Comparison of ENCODE assay signal across 16 cellular contexts in the genomic region with DNA sequence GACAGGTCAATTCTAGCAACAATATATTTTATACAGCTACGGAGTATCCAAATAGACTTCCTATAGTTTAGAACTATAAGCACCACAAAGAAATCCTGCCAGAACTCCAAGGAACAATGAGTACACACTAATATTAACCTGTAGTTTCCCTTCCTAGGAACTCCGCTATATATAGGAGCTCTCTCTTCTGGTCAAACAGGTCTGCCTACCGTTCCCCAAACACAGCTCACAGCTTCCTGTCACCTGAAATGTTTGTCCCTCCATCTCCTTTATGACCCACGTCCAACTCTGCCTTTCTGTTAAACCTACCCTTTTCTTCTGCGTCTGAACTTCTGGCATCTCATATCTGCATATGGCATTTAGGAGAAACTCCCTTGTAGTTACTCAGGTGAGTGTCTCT. TPM values are rescaled to one million over a fixed set of nuclear protein-coding genes. Genes with fewer than 3 reads are reported as not detected.
DNase-seq lines count a peak whose midpoint lies in the region; ATAC-seq and TF ChIP-seq lines count a peak whose summit lies in the region.
"Had no signal": no experiment of that assay in that cellular context is flagged by ENCODE, and none has a peak within 500 bp of the region (broad histone marks: within the 10 kb centered on the region; RNA-seq: fewer than 3 reads in every experiment).

No MANE protein-coding gene starts in this region.

- H3K36me3 ChIP-seq in PC-9 (ENCODE audit: low read depth) (no peaks in the 10 kb centered on the region), vagina (no peaks in the 10 kb centered on the region)
- H3K36me3 ChIP-seq: BE2C, HAP-1 had no signal

- TF ChIP-seq CTCF in Calu3 (IDR thresholded peaks at IDR 0.05; ENCODE audit: unreplicated experiment) (no peak), PC-9 (conservative IDR thresholded peaks at IDR 0.05) (no peak), progenitor cell of endocrine pancreas (IDR thresholded peaks at IDR 0.05; ENCODE audit: unreplicated experiment) (no peak), vagina (IDR thresholded peaks at IDR 0.05) (no peak)

- H3K79me2 ChIP-seq in PC-9 (ENCODE audit: low read depth): no peaks in the 10 kb centered on the region

- H3K9me2 ChIP-seq in PC-9 (ENCODE audit: insufficient read depth): no peaks in the 10 kb centered on the region

- H3K27ac Mint-ChIP-seq in Calu3 (ENCODE audit: unreplicated experiment) (peak overlapping the region; percentile 84), progenitor cell of endocrine pancreas (peak overlapping the region; percentile 67)

- H3K4me1 ChIP-seq in PC-9 (replicated peaks; ENCODE audit: insufficient read depth): peaks cover 9% of the 10 kb centered on the region
- H3K4me1 ChIP-seq in vagina: no peaks in the 10 kb centered on the region
- H3K4me1 ChIP-seq: A549, BE2C, HAP-1 had no signal

- H3K4me2 ChIP-seq in PC-9: peak overlapping the region; percentile 54
- H3K4me2 ChIP-seq: A549 had no signal

- no peak for TF ChIP-seq POLR2A in vagina (IDR thresholded peaks at IDR 0.05)

- H3F3A ChIP-seq in PC-9 (ENCODE audit: insufficient read depth, low read depth): no peaks in the 10 kb centered on the region

- peak; percentile 34 for DNase-seq in Calu3
- DNase-seq in DMS53 treated with DMSO at 0.1 percent for 48 hours (lab: John Stamatoyannopoulos, UW; ENCODE audit: unreplicated experiment): peak; percentile 38
- no peak for DNase-seq in PC-9
- DNase-seq in progenitor cell of endocrine pancreas (ENCODE audit: low spot score, unreplicated experiment): no peak
- no peak for DNase-seq in activated gamma-delta T cell (lab: John Stamatoyannopoulos, UW)
- DNase-seq in vagina (ENCODE audit: extremely low spot score in 2 of 2): no peak
- DNase-seq: BE2C; Caco-2; CD8-positive, alpha-beta memory T cell; GF-D8 had no signal

- CTCF ChIA-PET in Calu3 (lab: Charles Lee) (interaction anchor here (0.6 to 1.2 kb wide), 2 partner anchors 31 to 535 kb away, joined by 3 to 5 read pairs; no protein-coding TSS in a partner anchor), PC-9 (lab: Charles Lee) (no interaction called here)

- intact Hi-C loops in Calu3 (cut with micrococcal nuclease; ENCODE audit: unreplicated experiment) (loop anchor here (10.0 kb wide), 1 partner anchor 152 kb away; a partner anchor contains a TSS), PC-9 (cut with micrococcal nuclease; ENCODE audit: unreplicated experiment) (no loop called here), vagina (cut with DNase I) (no loop called here)

- POLR2A ChIA-PET in PC-9 (lab: Charles Lee; ENCODE audit: unreplicated experiment): no interaction called here

- H3K4me1 Mint-ChIP-seq in Calu3 (ENCODE audit: low read depth, unreplicated experiment) (peaks cover 51% of the 10 kb centered on the region), progenitor cell of endocrine pancreas (ENCODE audit: low read depth) (peaks cover 42% of the 10 kb centered on the region)
- H3K4me1 Mint-ChIP-seq: CD14-positive monocyte had no signal

- BruUV-seq in Calu3 (replicated peaks; lab: Mats Ljungman, UMichigan) (no TSS peak), PC-9 (replicated peaks; lab: Mats Ljungman, UMichigan) (no TSS peak)

- H3K27ac ChIP-seq in PC-9 (no peak overlapping the region), vagina (no peak overlapping the region)
- H3K27ac ChIP-seq: A549 had no signal

- H3K36me3 Mint-ChIP-seq in Calu3 (ENCODE audit: insufficient read depth, unreplicated experiment) (peaks cover 31% of the 10 kb centered on the region), progenitor cell of endocrine pancreas (ENCODE audit: insufficient read depth) (no peaks in the 10 kb centered on the region)
- H3K36me3 Mint-ChIP-seq: CD14-positive monocyte had no signal

- H3K27me3 ChIP-seq in PC-9 (ENCODE audit: insufficient read depth, low read depth): no peaks in the 10 kb centered on the region
- H3K27me3 ChIP-seq in vagina: no peaks in the 10 kb centered on the region
- H3K27me3 ChIP-seq: BE2C had no signal

- no peak for ATAC-seq in GM21526 (IDR thresholded peaks at IDR 0.05; ENCODE audit: low FRiP score, unreplicated experiment)
- ATAC-seq: A549, HepG2 had no signal

- no peaks in the 10 kb centered on the region for H4K20me1 ChIP-seq in PC-9 (ENCODE audit: insufficient read depth)

- H3K4me3 Mint-ChIP-seq in Calu3 (ENCODE audit: low read depth, unreplicated experiment) (peak overlapping the region; percentile 63), progenitor cell of endocrine pancreas (ENCODE audit: low read depth) (no peak overlapping the region)
- H3K4me3 Mint-ChIP-seq: CD14-positive monocyte; CD8-positive, alpha-beta memory T cell had no signal

- no peak overlapping the region for H2AFZ ChIP-seq in PC-9

- H3K4me3 ChIP-seq in PC-9: no peak overlapping the region
- no peak overlapping the region for H3K4me3 ChIP-seq in vagina
- H3K4me3 ChIP-seq: A549, HAP-1 had no signal

- H3K9me3 ChIP-seq in PC-9 (ENCODE audit: insufficient read depth, low read depth) (no peaks in the 10 kb centered on the region), vagina (no peaks in the 10 kb centered on the region)
- H3K9me3 ChIP-seq: A549, BE2C, Caco-2, HAP-1 had no signal

- H3K27me3 Mint-ChIP-seq in Calu3 (ENCODE audit: unreplicated experiment): no peaks in the 10 kb centered on the region
- no peaks in the 10 kb centered on the region for H3K27me3 Mint-ChIP-seq in progenitor cell of endocrine pancreas

- H3K9me3 Mint-ChIP-seq in Calu3 (ENCODE audit: low read depth, unreplicated experiment): no peaks in the 10 kb centered on the region
- H3K9me3 Mint-ChIP-seq in progenitor cell of endocrine pancreas (ENCODE audit: low read depth): peaks cover 7% of the 10 kb centered on the region
- H3K9me3 Mint-ChIP-seq: CD8-positive, alpha-beta memory T cell had no signal

RNA-seq across cellular contexts. Expression of a gene that starts 10.5 kb away (rescaled TPM):
- total RNA-seq in Calu3 (2022): 80.4 and 96.9 TPM in 2 replicates
- not detected in 2 replicates for total RNA-seq in PC-9 (2021)
- 22.2 and 23.6 TPM in 2 replicates for total RNA-seq in progenitor cell of endocrine pancreas
- total RNA-seq in vagina: not detected
- total RNA-seq: CD8-positive, alpha-beta memory T cell; H1 had no signal

RNA-seq across cellular contexts. Expression of a gene that starts 41.4 kb away (rescaled TPM):
- total RNA-seq in Calu3 (2022): 42.9 and 45.7 TPM in 2 replicates
- 45.3 and 45.7 TPM in 2 replicates for total RNA-seq in PC-9 (2021)
- 88.9 and 92.4 TPM in 2 replicates for total RNA-seq in progenitor cell of endocrine pancreas
- 27.0 TPM for total RNA-seq in vagina

Comparison
In these comparisons a context has a peak if more than half of its experiments do, and no peak if none do; other contexts are left out.
1. DNase-seq: peak in Calu3 (single experiment) and DMS53 treated with DMSO at 0.1 percent for 48 hours (single experiment); none in PC-9 (0 of 2), progenitor cell of endocrine pancreas (single experiment), activated gamma-delta T cell (single experiment) and vagina (0 of 2).
2. RNA of a gene that starts 10.5 kb away (total RNA-seq): 80.4 to 96.9 TPM in Calu3 and 22.2 to 23.6 TPM in progenitor cell of endocrine pancreas; not detected in PC-9 and not detected in vagina (single experiment); every median in the first group is over 10 times any median in the second.